6 cellular contexts compared by ENCODE assay signal in the genomic region with DNA sequence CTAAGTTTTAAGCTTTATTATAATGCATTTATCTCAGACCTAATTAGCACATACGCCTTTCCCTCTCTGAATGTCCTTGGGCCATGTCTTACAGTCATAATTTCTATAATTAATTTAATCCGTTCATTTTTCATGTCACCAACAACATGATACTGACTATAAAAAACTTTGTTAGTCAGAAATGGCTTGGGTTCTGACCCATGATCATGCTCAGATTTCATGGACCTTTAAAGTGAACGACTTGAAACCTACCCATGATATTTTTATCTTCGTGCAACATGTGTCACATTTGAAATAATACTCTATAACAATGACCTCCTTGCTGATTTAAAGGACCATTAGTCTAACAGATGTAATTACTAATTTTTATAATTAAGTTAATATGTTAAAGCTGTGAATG.
"Had no signal": no experiment of that assay in that cellular context is flagged by ENCODE, and none has a peak within 500 bp of the region (broad histone marks: within the 10 kb centered on the region; RNA-seq: fewer than 3 reads in every experiment).

No MANE protein-coding gene starts in this region.

- ATAC-seq: HepG2, K562 had no signal

- H3K27ac ChIP-seq: HL-60 had no signal

- H3K4me3 ChIP-seq: K562 had no signal

- DNase-seq: IMR-90, KBM-7, KG1 had no signal
